In the genomic region with DNA sequence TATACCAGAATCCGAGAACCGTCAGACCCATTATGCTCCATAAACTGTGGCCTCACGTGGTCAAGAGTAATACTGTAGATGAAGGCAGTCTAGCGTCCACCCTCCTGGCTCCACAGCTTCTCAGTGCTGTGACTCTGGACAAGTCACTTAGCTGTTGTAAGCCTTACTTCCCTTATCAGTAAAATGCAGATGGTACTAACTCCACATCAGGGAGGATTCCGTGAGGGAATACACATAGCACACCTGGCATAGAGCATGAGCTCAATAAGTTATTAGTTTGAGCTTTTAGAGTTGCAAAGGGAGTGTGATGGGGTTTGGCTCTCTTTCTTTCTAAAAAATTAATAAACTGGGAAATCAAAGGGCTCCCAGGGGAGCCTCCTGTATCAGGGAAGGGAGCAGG, we compare ENCODE assay signal across 33 cellular contexts.
"Had no signal": no experiment of that assay in that cellular context is flagged by ENCODE, and none has a peak within 500 bp of the region (broad histone marks: within the 10 kb centered on the region; RNA-seq: fewer than 3 reads in every experiment).

No MANE protein-coding gene starts in this region.

- H3K27ac ChIP-seq: adrenal gland, ascending aorta, body of pancreas, brain microvascular endothelial cell, breast epithelium, cardiac muscle cell had no signal

- H3K4me3 ChIP-seq: adrenal gland, ascending aorta, body of pancreas, breast epithelium, cardiac muscle cell had no signal

- H3K27me3 ChIP-seq: adrenal gland, ascending aorta, body of pancreas, brain microvascular endothelial cell, breast epithelium, cardiac muscle cell had no signal

- H3K4me1 ChIP-seq: body of pancreas, breast epithelium had no signal

- DNase-seq: activated effector memory CD4-positive, alpha-beta T cell treated with anti-CD3 and anti-CD28 coated beads, Interleukin-2, amount 50 U/mL, for 16 hours; activated effector memory CD4-positive, alpha-beta T cell treated with Interleukin-2 at 50 U/mL for 16 hours; activated gamma-delta T cell; activated gamma-delta T cell treated with Interleukin-2 at 50 U/mL for 16 hours; activated naive CD4-positive, alpha-beta T cell treated with anti-CD3 and anti-CD28 coated beads for 36 hours; activated naive CD4-positive, alpha-beta T cell treated with anti-CD3 and anti-CD28 coated beads, Interleukin-2, amount 10 ng/mL, durations not matched to agents 7 days and 5 days; activated naive CD4-positive, alpha-beta T cell treated with anti-CD3 and anti-CD28 coated beads, Interleukin-2, amount 50 U/mL, for 16 hours; activated naive CD4-positive, alpha-beta T cell treated with Interleukin-2 at 50 U/mL for 16 hours; activated naive CD8-positive, alpha-beta T cell treated with anti-CD3 and anti-CD28 coated beads for 36 hours; activated naive CD8-positive, alpha-beta T cell treated with anti-CD3 and anti-CD28 coated beads, Interleukin-2, amount 10 ng/mL, durations not matched to agents 7 days and 5 days; activated naive CD8-positive, alpha-beta T cell treated with anti-CD3 and anti-CD28 coated beads, Interleukin-2, amount 50 U/mL, for 24 hours; activated T-cell treated with anti-CD3 and anti-CD28 coated beads, Interleukin-2, amount 50 U/mL, for 24 hours; activated T-cell treated with anti-CD3 and anti-CD28 coated beads, Interleukin-2, amount 50 U/mL, for 4 hours; activated T-cell treated with anti-CD3 and anti-CD28 coated beads, Interleukin-2, amount 50 U/mL, for 48 hours; activated T-cell treated with anti-CD3 and anti-CD28 coated beads, Interleukin-2, amount 50 U/mL, for 72 hours; adrenal gland; amniotic stem cell; amygdala; anterior cingulate cortex; aorta; body of pancreas; brain microvascular endothelial cell; caudate nucleus; central memory CD4-positive, alpha-beta T cell; cerebellar nuclear complex had no signal

- FAIRE-seq: astrocyte, bronchial epithelial cell, colon had no signal

- H3K36me3 ChIP-seq: adrenal gland, ascending aorta, brain microvascular endothelial cell, breast epithelium, cardiac muscle cell had no signal

- ATAC-seq: activated naive CD4-positive, alpha-beta T cell treated with anti-CD3 and anti-CD28 coated beads, Interleukin-2, amount 50 U/mL, for 72 hours; activated naive CD8-positive, alpha-beta T cell treated with anti-CD3 and anti-CD28 coated beads, Interleukin-2, amount 50 U/mL, for 24 hours; activated T-cell treated with anti-CD3 and anti-CD28 coated beads, Interleukin-2, amount 50 U/mL, for 4 hours; activated T-cell treated with anti-CD3 and anti-CD28 coated beads, Interleukin-2, amount 50 U/mL, for 72 hours; activated T-helper 17 cell treated with anti-CD3 and anti-CD28 coated beads, Interleukin-2, amount 50 U/mL, for 72 hours; body of pancreas had no signal

- H3K9me3 ChIP-seq: adrenal gland, ascending aorta, body of pancreas, breast epithelium had no signal
